14 cellular contexts compared by ENCODE assay signal in the genomic region with DNA sequence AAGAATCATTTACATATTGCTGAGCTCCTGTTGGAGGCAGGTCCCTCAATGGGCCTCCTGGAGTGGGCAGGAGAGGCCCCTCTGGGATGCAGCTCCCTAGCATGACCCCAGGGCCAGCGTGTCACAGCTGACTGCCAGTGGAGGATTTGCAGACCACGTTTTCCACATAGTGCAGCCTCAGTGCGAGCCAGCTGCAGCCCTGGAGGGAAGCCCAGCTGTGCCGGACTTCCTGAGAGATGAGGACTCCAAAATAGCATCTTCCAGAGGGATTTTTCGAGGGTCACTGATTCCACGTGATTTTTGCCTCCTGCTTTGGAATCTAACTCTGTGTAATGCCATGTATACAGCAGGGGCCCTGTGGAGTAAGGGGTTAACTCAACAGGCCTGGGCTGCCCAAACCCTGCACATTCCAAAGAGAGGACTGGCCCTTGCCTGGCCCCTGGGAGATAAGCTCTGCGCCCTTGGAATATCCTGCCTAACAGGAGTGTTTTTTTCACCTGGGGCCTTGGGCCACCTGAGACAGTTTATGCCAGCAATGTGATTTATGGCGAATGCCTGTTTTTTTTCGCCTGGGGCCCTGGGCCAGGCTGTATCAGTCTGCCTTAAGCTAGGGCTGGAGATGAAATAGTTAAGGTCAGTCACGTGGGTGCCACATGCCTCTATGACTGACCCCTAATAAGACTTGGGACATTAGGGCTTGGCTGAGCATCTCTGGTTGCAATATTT. TPM values are rescaled to one million over a fixed set of nuclear protein-coding genes. Genes with fewer than 3 reads are reported as not detected.
DNase-seq lines count a peak whose midpoint lies in the region; ATAC-seq, FAIRE-seq and TF ChIP-seq lines count a peak whose summit lies in the region.
"Had no signal": no experiment of that assay in that cellular context is flagged by ENCODE, and none has a peak within 500 bp of the region (broad histone marks: within the 10 kb centered on the region; RNA-seq: fewer than 3 reads in every experiment).

No MANE protein-coding gene starts in this region.

- no peak for DNase-seq in GM23338 (ENCODE audit: low spot score)
- DNase-seq in colonic mucosa = peak; percentile 39
- peak; percentile 92 for DNase-seq in kidney
- DNase-seq in trophoblast cell = peak; percentile 35 to 64
- no peak for DNase-seq in NCI-H82 treated with DMSO at 0.1 percent for 48 hours (lab: John Stamatoyannopoulos, UW; ENCODE audit: unreplicated experiment)
- no peak for DNase-seq in GM20000 (ENCODE audit: low spot score)
- no peak for DNase-seq in stimulated activated CD4-positive, alpha-beta T cell treated with anti-CD3 and anti-CD28 coated beads, Interleukin-4, amount 100 ng/mL, for 4 hours
- DNase-seq in NCI-H226 = no peak
- DNase-seq: activated CD8-positive, alpha-beta memory T cell treated with anti-CD3 and anti-CD28 coated beads, Interleukin-2, amount 10 ng/mL, durations not matched to agents 7 days and 5 days had no signal

- peaks cover 21% of the 10 kb centered on the region for H3K4me1 Mint-ChIP-seq in GM23338
- H3K4me1 Mint-ChIP-seq: activated CD8-positive, alpha-beta memory T cell treated with anti-CD3 and anti-CD28 coated beads, Interleukin-2, amount 10 ng/mL, durations not matched to agents 7 days and 5 days had no signal

- H3K27ac Mint-ChIP-seq in GM23338 = no peak overlapping the region
- H3K27ac Mint-ChIP-seq: activated CD8-positive, alpha-beta memory T cell treated with anti-CD3 and anti-CD28 coated beads, Interleukin-2, amount 10 ng/mL, durations not matched to agents 7 days and 5 days; stimulated activated naive CD8-positive, alpha-beta T cell treated with anti-CD3 and anti-CD28 coated beads, Interleukin-15, Interleukin-2, amounts not matched to agents 100 ng/mL and 50 ng/mL, for 24 hours had no signal

- no peak overlapping the region for H3K4ac ChIP-seq in trophoblast cell (ENCODE audit: low read depth, low read length)

- H3K4me1 ChIP-seq in GM23338 (ENCODE audit: insufficient read depth) = peaks cover 5% of the 10 kb centered on the region
- no peaks in the 10 kb centered on the region for H3K4me1 ChIP-seq in colonic mucosa
- no peaks in the 10 kb centered on the region for H3K4me1 ChIP-seq in kidney (ENCODE audit: control insufficient read depth in 1 of 2, insufficient read depth in 1 of 2, low read depth in 1 of 2, low read length in 2 of 2)
- peaks cover 41 to 47% of the 10 kb centered on the region in 2 experiments for H3K4me1 ChIP-seq in trophoblast cell (ENCODE audit: control insufficient read depth in 1 of 2, insufficient read depth in 2 of 2, low read length in 2 of 2)
- H3K4me1 ChIP-seq: breast epithelium had no signal

- no peaks in the 10 kb centered on the region for H3F3A ChIP-seq in GM23338 (replicated peaks; ENCODE audit: low read depth)

- H3K4me3 ChIP-seq in GM23338 = no peak overlapping the region
- H3K4me3 ChIP-seq in colonic mucosa = no peak overlapping the region
- H3K4me3 ChIP-seq in kidney (ENCODE audit: low read length in 2 of 2) = no peak overlapping the region
- H3K4me3 ChIP-seq in trophoblast cell (ENCODE audit: low read depth, low read length) = no peak overlapping the region
- H3K4me3 ChIP-seq: breast epithelium, SK-N-MC, skin epidermis had no signal

- H4K8ac ChIP-seq in trophoblast cell (ENCODE audit: low read depth, low read length) = peak overlapping the region; percentile 25

- ATAC-seq in GM23338 = peak; percentile 29
- ATAC-seq: activated CD8-positive, alpha-beta memory T cell treated with anti-CD3 and anti-CD28 coated beads, Interleukin-2, amount 10 ng/mL, durations not matched to agents 7 days and 5 days had no signal

- H3K27me3 Mint-ChIP-seq in GM23338 (ENCODE audit: insufficient read depth, low read depth, poor library complexity) = peaks cover 6% of the 10 kb centered on the region
- H3K27me3 Mint-ChIP-seq: stimulated activated naive CD8-positive, alpha-beta T cell treated with anti-CD3 and anti-CD28 coated beads, Interleukin-15, Interleukin-2, amounts not matched to agents 100 ng/mL and 50 ng/mL, for 24 hours had no signal

- no peak overlapping the region for H3K9ac ChIP-seq in colonic mucosa (ENCODE audit: low read depth in 2 of 2, low read length in 2 of 2)
- H3K9ac ChIP-seq in kidney (ENCODE audit: low read length in 2 of 2) = no peak overlapping the region
- H3K9ac ChIP-seq in trophoblast cell (ENCODE audit: low read length) = no peak overlapping the region

- TF ChIP-seq CTCF in GM23338 (conservative IDR thresholded peaks at IDR 0.05; ENCODE audit: low read depth in 2 of 2) = no peak
- no peak for TF ChIP-seq CTCF in colonic mucosa (IDR thresholded peaks at IDR 0.05)
- TF ChIP-seq CTCF in kidney (IDR thresholded peaks at IDR 0.05; ENCODE audit: borderline replicate concordance, extremely low read depth, insufficient read depth) = no peak
- no peak for TF ChIP-seq CTCF in GM20000 (IDR thresholded peaks at IDR 0.05; ENCODE audit: extremely low read depth, missing control alignments)

- H3K14ac ChIP-seq in trophoblast cell (ENCODE audit: low read length) = no peak overlapping the region

- H2AFZ ChIP-seq in GM23338 = peak overlapping the region; percentile 56
- H2AFZ ChIP-seq in trophoblast cell (ENCODE audit: insufficient read depth, low read length, poor library complexity) = no peak overlapping the region

- H3K27ac ChIP-seq in GM23338 (ENCODE audit: low read depth) (no peak overlapping the region), colonic mucosa (no peak overlapping the region), kidney (ENCODE audit: low read depth in 2 of 2, low read length in 2 of 2) (peak overlapping the region in 1 of 2 donors; percentile 17), trophoblast cell (ENCODE audit: low read depth, low read length) (peak overlapping the region; percentile 91)
- H3K27ac ChIP-seq: breast epithelium, SK-N-MC, skin epidermis had no signal

- H2BK12ac ChIP-seq in trophoblast cell (ENCODE audit: low read length) = no peak overlapping the region

- no peaks in the 10 kb centered on the region for H3K9me2 ChIP-seq in GM23338 (ENCODE audit: insufficient read depth)

- no peak overlapping the region for H2AK5ac ChIP-seq in trophoblast cell (ENCODE audit: low read length)

- FAIRE-seq in kidney (lab: Jason Lieb, UNC) = no peak
- FAIRE-seq: GM18507 had no signal

- no peak overlapping the region for H3K23ac ChIP-seq in trophoblast cell (ENCODE audit: low read length)

- no CpG with 5 or more reads among the region's 10 CpGs for WGBS in trophoblast cell (ENCODE audit: extremely low coverage, insufficient coverage, insufficient read length)

- H3K9me3 Mint-ChIP-seq in GM23338 = peaks cover 8% of the 10 kb centered on the region; the same call in 2 of the 3 replicates
- H3K9me3 Mint-ChIP-seq: stimulated activated naive CD8-positive, alpha-beta T cell treated with anti-CD3 and anti-CD28 coated beads, Interleukin-15, Interleukin-2, amounts not matched to agents 100 ng/mL and 50 ng/mL, for 24 hours had no signal

- peak overlapping the region; percentile 25 for H3K18ac ChIP-seq in trophoblast cell (ENCODE audit: low read length)

- peak overlapping the region; percentile 26 for H2BK120ac ChIP-seq in trophoblast cell (ENCODE audit: insufficient read depth, low read length, poor library complexity)

- intact Hi-C loops in colonic mucosa (cut with DNase I) = no loop called here
- intact Hi-C loops in kidney (cut with DNase I) = no loop called here

- H3K79me1 ChIP-seq in trophoblast cell (ENCODE audit: low read length) = peaks cover 49% of the 10 kb centered on the region

- no peak overlapping the region for H4K12ac ChIP-seq in trophoblast cell (ENCODE audit: low read depth, low read length)

- H3K9me3 ChIP-seq in colonic mucosa (no peaks in the 10 kb centered on the region), kidney (ENCODE audit: control insufficient read depth in 1 of 2, low read length in 2 of 2) (peaks cover 0 to 2% of the 10 kb centered on the region in 2 donors), trophoblast cell (ENCODE audit: insufficient read depth, low read depth, low read length) (peaks cover 4% of the 10 kb centered on the region)
- H3K9me3 ChIP-seq: breast epithelium had no signal

- H3K36me3 Mint-ChIP-seq in GM23338 (ENCODE audit: low read depth) = peaks cover 2% of the 10 kb centered on the region; the same call in 1 of the 3 replicates
- H3K36me3 Mint-ChIP-seq: activated CD8-positive, alpha-beta memory T cell treated with anti-CD3 and anti-CD28 coated beads, Interleukin-2, amount 10 ng/mL, durations not matched to agents 7 days and 5 days had no signal

- H3K27me3 ChIP-seq in GM23338 (ENCODE audit: insufficient read depth) = peaks cover 3% of the 10 kb centered on the region; the same call in 1 of the 2 replicates
- no peaks in the 10 kb centered on the region for H3K27me3 ChIP-seq in colonic mucosa
- H3K27me3 ChIP-seq in trophoblast cell (ENCODE audit: insufficient read depth, low read length) = no peaks in the 10 kb centered on the region
- H3K27me3 ChIP-seq: breast epithelium had no signal

- no peaks in the 10 kb centered on the region for H4K20me1 ChIP-seq in GM23338 (replicated peaks; ENCODE audit: insufficient read depth)

- no peak overlapping the region for H3K4me3 Mint-ChIP-seq in GM23338
- H3K4me3 Mint-ChIP-seq: activated CD8-positive, alpha-beta memory T cell treated with anti-CD3 and anti-CD28 coated beads, Interleukin-2, amount 10 ng/mL, durations not matched to agents 7 days and 5 days; stimulated activated naive CD8-positive, alpha-beta T cell treated with anti-CD3 and anti-CD28 coated beads, Interleukin-15, Interleukin-2, amounts not matched to agents 100 ng/mL and 50 ng/mL, for 24 hours had no signal

- H3K4me2 ChIP-seq in GM23338 (no peak overlapping the region), trophoblast cell (ENCODE audit: low read length) (peak overlapping the region; percentile 34)

- H3K36me3 ChIP-seq in GM23338 (ENCODE audit: insufficient read depth) (no peaks in the 10 kb centered on the region), colonic mucosa (no peaks in the 10 kb centered on the region), kidney (ENCODE audit: control insufficient read depth in 1 of 2, insufficient read depth in 2 of 2, low read length in 2 of 2) (no peaks in the 10 kb centered on the region), trophoblast cell (ENCODE audit: control insufficient read depth in 1 of 2, insufficient read depth in 2 of 2, low read length in 2 of 2) (no peaks in the 10 kb centered on the region)
- H3K36me3 ChIP-seq: breast epithelium had no signal

- H2BK5ac ChIP-seq in trophoblast cell (ENCODE audit: low read depth, low read length, poor library complexity) = peak overlapping the region; percentile 66

- H3K79me2 ChIP-seq in GM23338 (replicated peaks; ENCODE audit: insufficient read depth) = no peaks in the 10 kb centered on the region
- H3K79me2 ChIP-seq in trophoblast cell (ENCODE audit: control insufficient read depth, insufficient read depth, low read length, poor library complexity) = peaks cover 2% of the 10 kb centered on the region

- peak overlapping the region; percentile 86 for H4K91ac ChIP-seq in trophoblast cell (ENCODE audit: low read depth, low read length)

TF ChIP-seq in GM23338, 12 proteins besides CTCF, POLR2A, EP300 and RAD21 (continues in another document):
- no peak for TF ChIP-seq CREB1 (CRISPR knock-in tag; IDR thresholded peaks at IDR 0.05; ENCODE audit: low read depth)

RNA-seq across cellular contexts. Expression of a gene that starts 47.4 kb away (rescaled TPM):
- total RNA-seq in GM23338 (2014; rRNA removed; shearing (Covaris generic)) = 18.6 and 19.9 TPM in 2 replicates
- 3.5 and 4.1 TPM in 2 replicates for polyA plus RNA-seq in GM23338 (2016; fragmentation: Nextera tagmentation; extraction: Ambion mirVana)
- total RNA-seq in colonic mucosa = 10 to 100 TPM; 28.9 to 59.1 TPM
- 40.2 TPM for total RNA-seq in kidney
- 13.6 TPM for polyA plus RNA-seq in kidney (ENCODE audit: insufficient read depth, low read depth, low replicate concordance)
- polyA plus RNA-seq in trophoblast cell (2013) = 23.3 and 25.4 TPM in 2 replicates

Comparison
In these comparisons a context has a peak if more than half of its experiments do, and no peak if none do; other contexts are left out.
1. DNase-seq: peak in colonic mucosa (single experiment), kidney (single experiment) and trophoblast cell (2 of 2); none in GM23338 (single experiment), NCI-H82 treated with DMSO at 0.1 percent for 48 hours (single experiment), GM20000 (single experiment), stimulated activated CD4-positive, alpha-beta T cell treated with anti-CD3 and anti-CD28 coated beads, Interleukin-4, amount 100 ng/mL, for 4 hours (0 of 2) and NCI-H226 (single experiment).